3 cellular contexts compared by ENCODE assay signal in the genomic region with DNA sequence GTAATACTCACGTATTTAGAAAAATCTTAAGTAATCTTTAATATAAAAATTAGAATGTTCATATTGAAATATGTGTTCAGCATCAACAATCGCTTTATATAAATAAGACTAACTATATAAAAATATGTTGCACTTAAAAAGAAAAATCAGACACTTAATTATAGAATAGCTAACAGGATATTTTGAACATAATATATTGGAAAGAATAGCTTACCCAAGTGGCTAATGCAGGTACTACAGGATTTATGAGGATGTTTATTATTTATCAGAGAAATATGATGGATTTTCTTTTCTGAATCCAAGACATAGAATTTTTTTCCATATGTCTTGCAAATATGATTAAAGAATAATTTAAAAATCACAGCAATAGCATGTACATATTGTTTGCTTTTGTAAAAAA.
TF ChIP-seq lines count a peak whose summit lies in the region.

No MANE protein-coding gene starts in this region.

TF ChIP-seq in liver, 16 proteins besides CTCF, POLR2A, EP300 and RAD21 (continued from another document):
- no peak for TF ChIP-seq GABPA (IDR thresholded peaks at IDR 0.05 in 1 of 2, conservative IDR thresholded peaks at IDR 0.05 in 1 of 2)

TF ChIP-seq in HepG2, 621 proteins besides CTCF, POLR2A, EP300 and RAD21 (continues in another document):
- no peak for TF ChIP-seq ZNF230 (CRISPR knock-in tag; IDR thresholded peaks at IDR 0.05)
- TF ChIP-seq, protein P1, sequence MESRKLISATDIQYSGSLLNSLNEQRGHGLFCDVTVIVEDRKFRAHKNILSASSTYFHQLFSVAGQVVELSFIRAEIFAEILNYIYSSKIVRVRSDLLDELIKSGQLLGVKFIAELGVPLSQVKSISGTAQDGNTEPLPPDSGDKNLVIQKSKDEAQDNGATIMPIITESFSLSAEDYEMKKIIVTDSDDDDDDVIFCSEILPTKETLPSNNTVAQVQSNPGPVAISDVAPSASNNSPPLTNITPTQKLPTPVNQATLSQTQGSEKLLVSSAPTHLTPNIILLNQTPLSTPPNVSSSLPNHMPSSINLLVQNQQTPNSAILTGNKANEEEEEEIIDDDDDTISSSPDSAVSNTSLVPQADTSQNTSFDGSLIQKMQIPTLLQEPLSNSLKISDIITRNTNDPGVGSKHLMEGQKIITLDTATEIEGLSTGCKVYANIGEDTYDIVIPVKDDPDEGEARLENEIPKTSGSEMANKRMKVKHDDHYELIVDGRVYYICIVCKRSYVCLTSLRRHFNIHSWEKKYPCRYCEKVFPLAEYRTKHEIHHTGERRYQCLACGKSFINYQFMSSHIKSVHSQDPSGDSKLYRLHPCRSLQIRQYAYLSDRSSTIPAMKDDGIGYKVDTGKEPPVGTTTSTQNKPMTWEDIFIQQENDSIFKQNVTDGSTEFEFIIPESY (CRISPR knock-in tag; IDR thresholded peaks at IDR 0.05): no peak
- TF ChIP-seq THYN1 (CRISPR knock-in tag; IDR thresholded peaks at IDR 0.05; ENCODE audit: borderline replicate concordance, low read depth): no peak
- TF ChIP-seq, protein P2, sequence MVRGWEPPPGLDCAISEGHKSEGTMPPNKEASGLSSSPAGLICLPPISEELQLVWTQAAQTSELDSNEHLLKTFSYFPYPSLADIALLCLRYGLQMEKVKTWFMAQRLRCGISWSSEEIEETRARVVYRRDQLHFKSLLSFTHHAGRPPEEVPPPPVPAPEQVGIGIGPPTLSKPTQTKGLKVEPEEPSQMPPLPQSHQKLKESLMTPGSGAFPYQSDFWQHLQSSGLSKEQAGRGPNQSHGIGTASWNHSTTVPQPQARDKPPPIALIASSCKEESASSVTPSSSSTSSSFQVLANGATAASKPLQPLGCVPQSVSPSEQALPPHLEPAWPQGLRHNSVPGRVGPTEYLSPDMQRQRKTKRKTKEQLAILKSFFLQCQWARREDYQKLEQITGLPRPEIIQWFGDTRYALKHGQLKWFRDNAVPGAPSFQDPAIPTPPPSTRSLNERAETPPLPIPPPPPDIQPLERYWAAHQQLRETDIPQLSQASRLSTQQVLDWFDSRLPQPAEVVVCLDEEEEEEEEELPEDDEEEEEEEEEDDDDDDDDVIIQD (CRISPR knock-in tag; IDR thresholded peaks at IDR 0.05; ENCODE audit: low read depth): no peak
- TF ChIP-seq TMF1 (CRISPR knock-in tag; IDR thresholded peaks at IDR 0.05; ENCODE audit: low read depth): no peak
- TF ChIP-seq REXO4 (CRISPR knock-in tag; IDR thresholded peaks at IDR 0.05; ENCODE audit: borderline replicate concordance): no peak
- TF ChIP-seq, protein P3, sequence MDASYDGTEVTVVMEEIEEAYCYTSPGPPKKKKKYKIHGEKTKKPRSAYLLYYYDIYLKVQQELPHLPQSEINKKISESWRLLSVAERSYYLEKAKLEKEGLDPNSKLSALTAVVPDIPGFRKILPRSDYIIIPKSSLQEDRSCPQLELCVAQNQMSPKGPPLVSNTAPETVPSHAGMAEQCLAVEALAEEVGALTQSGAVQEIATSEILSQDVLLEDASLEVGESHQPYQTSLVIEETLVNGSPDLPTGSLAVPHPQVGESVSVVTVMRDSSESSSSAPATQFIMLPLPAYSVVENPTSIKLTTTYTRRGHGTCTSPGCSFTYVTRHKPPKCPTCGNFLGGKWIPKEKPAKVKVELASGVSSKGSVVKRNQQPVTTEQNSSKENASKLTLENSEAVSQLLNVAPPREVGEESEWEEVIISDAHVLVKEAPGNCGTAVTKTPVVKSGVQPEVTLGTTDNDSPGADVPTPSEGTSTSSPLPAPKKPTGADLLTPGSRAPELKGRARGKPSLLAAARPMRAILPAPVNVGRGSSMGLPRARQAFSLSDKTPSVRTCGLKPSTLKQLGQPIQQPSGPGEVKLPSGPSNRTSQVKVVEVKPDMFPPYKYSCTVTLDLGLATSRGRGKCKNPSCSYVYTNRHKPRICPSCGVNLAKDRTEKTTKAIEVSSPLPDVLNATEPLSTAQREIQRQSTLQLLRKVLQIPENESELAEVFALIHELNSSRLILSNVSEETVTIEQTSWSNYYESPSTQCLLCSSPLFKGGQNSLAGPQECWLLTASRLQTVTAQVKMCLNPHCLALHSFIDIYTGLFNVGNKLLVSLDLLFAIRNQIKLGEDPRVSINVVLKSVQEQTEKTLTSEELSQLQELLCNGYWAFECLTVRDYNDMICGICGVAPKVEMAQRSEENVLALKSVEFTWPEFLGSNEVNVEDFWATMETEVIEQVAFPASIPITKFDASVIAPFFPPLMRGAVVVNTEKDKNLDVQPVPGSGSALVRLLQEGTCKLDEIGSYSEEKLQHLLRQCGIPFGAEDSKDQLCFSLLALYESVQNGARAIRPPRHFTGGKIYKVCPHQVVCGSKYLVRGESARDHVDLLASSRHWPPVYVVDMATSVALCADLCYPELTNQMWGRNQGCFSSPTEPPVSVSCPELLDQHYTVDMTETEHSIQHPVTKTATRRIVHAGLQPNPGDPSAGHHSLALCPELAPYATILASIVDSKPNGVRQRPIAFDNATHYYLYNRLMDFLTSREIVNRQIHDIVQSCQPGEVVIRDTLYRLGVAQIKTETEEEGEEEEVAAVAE (CRISPR knock-in tag; IDR thresholded peaks at IDR 0.05; ENCODE audit: borderline replicate concordance): no peak
- no peak for TF ChIP-seq SRSF4 (IDR thresholded peaks at IDR 0.05; ENCODE audit: low read depth, low read length, poor library complexity, severe bottlenecking)
- no peak for TF ChIP-seq ZNF766 (CRISPR knock-in tag; IDR thresholded peaks at IDR 0.05; ENCODE audit: borderline replicate concordance)

TF ChIP-seq in endothelial cell of umbilical vein, 7 proteins besides CTCF, POLR2A, EP300 and RAD21:
- TF ChIP-seq FOS (IDR thresholded peaks at IDR 0.05; ENCODE audit: borderline replicate concordance, insufficient read depth, low read length) (no peak), JUN (IDR thresholded peaks at IDR 0.05; ENCODE audit: borderline replicate concordance, insufficient read depth, insufficient read length, low read depth) (no peak), MYC (IDR thresholded peaks at IDR 0.05; ENCODE audit: low read depth, low read length) (no peak), EZH2 (IDR thresholded peaks at IDR 0.05; ENCODE audit: borderline replicate concordance, low read depth, low read length, severe bottlenecking) (no peak), POLR2AphosphoS5 (IDR thresholded peaks at IDR 0.05; ENCODE audit: insufficient read depth, low read depth, low read length) (no peak), GATA2 (IDR thresholded peaks at IDR 0.05; ENCODE audit: insufficient read depth, insufficient read length, low read depth, low read length) (no peak)
- TF ChIP-seq, protein P4, sequence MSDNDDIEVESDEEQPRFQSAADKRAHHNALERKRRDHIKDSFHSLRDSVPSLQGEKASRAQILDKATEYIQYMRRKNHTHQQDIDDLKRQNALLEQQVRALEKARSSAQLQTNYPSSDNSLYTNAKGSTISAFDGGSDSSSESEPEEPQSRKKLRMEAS (IDR thresholded peaks at IDR 0.05; ENCODE audit: insufficient read depth, insufficient read length): no peak
